Comparison of ENCODE assay signal across 8 cellular contexts in genomic region chr4:60805500-60806313, GRCh38.
DNase-seq lines count a peak whose midpoint lies in the region; ATAC-seq and TF ChIP-seq lines count a peak whose summit lies in the region.

No MANE protein-coding gene starts in this region.

- no peak overlapping the region for H3K4me3 Mint-ChIP-seq in progenitor cell of endocrine pancreas (ENCODE audit: low read depth)

- no peaks in the 10 kb centered on the region for H3K9me3 Mint-ChIP-seq in progenitor cell of endocrine pancreas (ENCODE audit: low read depth)

- no peaks in the 10 kb centered on the region for H3K27me3 Mint-ChIP-seq in progenitor cell of endocrine pancreas

- H3K27ac Mint-ChIP-seq in progenitor cell of endocrine pancreas = no peak overlapping the region

- H3K36me3 Mint-ChIP-seq in progenitor cell of endocrine pancreas (ENCODE audit: insufficient read depth) = no peaks in the 10 kb centered on the region

- DNase-seq in AG08396 (ENCODE audit: low spot score) (peak; percentile 10), NCI-H69 (lab: John Stamatoyannopoulos, UW) (peak; percentile 68), dedifferentiated amniotic fluid mesenchymal stem cell (ENCODE audit: extremely low spot score) (peak; percentile 27), progenitor cell of endocrine pancreas (ENCODE audit: low spot score, unreplicated experiment) (no peak), islet precursor cell (no peak), Right ventricle myocardium inferior (ENCODE audit: missing footprints) (no peak)

- intact Hi-C loops in Right ventricle myocardium inferior (cut with DNase I) = no loop called here

- H3K4me1 Mint-ChIP-seq in progenitor cell of endocrine pancreas (ENCODE audit: low read depth) = peaks cover 5% of the 10 kb centered on the region

- ATAC-seq in GM21786 (IDR thresholded peaks at IDR 0.05; ENCODE audit: unreplicated experiment) = peak; percentile 82
- ATAC-seq in GM21360 (IDR thresholded peaks at IDR 0.05; ENCODE audit: unreplicated experiment) = no peak
- ATAC-seq in Right ventricle myocardium inferior = no peak

- peak; percentile 68 for TF ChIP-seq CTCF in progenitor cell of endocrine pancreas (IDR thresholded peaks at IDR 0.05; ENCODE audit: unreplicated experiment)

Comparison
In these comparisons a context has a peak if more than half of its experiments do, and no peak if none do; other contexts are left out.
1. DNase-seq: peak in AG08396 (single experiment), NCI-H69 (single experiment) and dedifferentiated amniotic fluid mesenchymal stem cell (single experiment); none in progenitor cell of endocrine pancreas (single experiment), islet precursor cell (single experiment) and Right ventricle myocardium inferior (single experiment).